ENCODE assay signal across 14 cellular contexts in the genomic region with DNA sequence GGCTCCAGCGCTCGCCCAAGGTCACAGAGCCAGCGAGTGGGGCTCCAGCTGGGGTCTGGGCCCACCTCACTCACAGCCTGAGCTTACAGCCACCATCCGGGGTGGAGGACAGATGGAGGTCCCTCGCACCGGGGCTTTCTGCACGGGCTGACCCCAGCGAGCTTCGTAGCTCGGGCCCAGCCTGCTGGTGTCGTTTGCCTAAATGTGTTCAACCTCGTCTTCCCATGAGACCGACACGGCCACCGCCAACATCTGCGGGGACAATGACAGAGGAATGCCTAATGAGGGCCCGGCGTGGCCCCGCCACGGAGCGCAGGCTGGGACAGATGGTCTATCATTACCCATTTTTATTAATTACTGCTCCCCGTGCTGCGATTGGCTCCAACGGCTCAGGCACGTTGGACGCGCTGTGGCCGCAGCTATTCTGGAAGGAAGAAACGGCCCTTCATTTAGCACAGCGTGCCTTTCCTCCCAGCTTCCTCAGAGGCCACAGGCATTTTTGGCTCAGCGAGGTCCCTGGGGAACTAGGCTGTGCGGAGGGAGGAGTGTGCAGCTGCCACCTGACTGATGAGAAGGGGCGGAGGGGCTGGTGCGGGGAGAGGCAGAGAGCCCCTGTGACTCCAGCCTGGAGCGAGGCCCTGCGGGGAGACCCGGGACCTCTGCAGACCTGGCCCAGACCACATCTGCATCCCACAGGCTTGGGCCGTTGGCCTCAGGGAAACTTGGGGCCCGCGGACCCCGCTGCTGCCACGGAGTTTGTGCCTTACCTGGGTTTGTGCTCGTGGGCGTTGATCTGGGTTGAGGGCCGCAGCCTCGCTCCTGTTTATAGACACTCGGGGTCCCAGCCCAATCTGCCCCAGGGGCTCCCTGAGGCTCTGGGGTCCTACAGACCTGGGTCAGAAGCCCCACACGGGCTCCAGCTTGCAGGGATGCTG. TPM values are rescaled to one million over a fixed set of nuclear protein-coding genes. Genes with fewer than 3 reads are reported as not detected.
DNase-seq lines count a peak whose midpoint lies in the region; ATAC-seq, FAIRE-seq and TF ChIP-seq lines count a peak whose summit lies in the region.
"Had no signal": no experiment of that assay in that cellular context is flagged by ENCODE, and none has a peak within 500 bp of the region (broad histone marks: within the 10 kb centered on the region; RNA-seq: fewer than 3 reads in every experiment).

No MANE protein-coding gene starts in this region.

- H2AFZ ChIP-seq in K562 (ENCODE audit: low read depth, low read length) (peak overlapping the region; percentile 84; the same call in 1 of the 2 replicates), smooth muscle cell (ENCODE audit: low read depth) (no peak overlapping the region)

- H3K9me3 ChIP-seq in BLaER1 (no peaks in the 10 kb centered on the region), K562 (replicated peaks; ENCODE audit: control insufficient read depth, insufficient read depth, low read depth, low read length) (no peaks in the 10 kb centered on the region), right lobe of liver (no peaks in the 10 kb centered on the region), smooth muscle cell (replicated peaks; ENCODE audit: low read depth) (no peaks in the 10 kb centered on the region)

- BruUV-seq in K562 (replicated peaks; lab: Mats Ljungman, UMichigan) (no TSS peak), Calu3 (replicated peaks; lab: Mats Ljungman, UMichigan) (no TSS peak)

- H3F3A ChIP-seq in smooth muscle cell (ENCODE audit: low read depth) = no peaks in the 10 kb centered on the region

- peaks cover 100% of the 10 kb centered on the region for H3K27me3 Mint-ChIP-seq in Calu3 (ENCODE audit: unreplicated experiment)

- no peaks in the 10 kb centered on the region for H3K9me1 ChIP-seq in K562 (ENCODE audit: control insufficient read depth, insufficient read depth, low read length)

- WGBS in K562 (ENCODE audit: insufficient coverage, low coverage, missing lambda C conversion rate) = 60% methylated on average over 30 of the region's 48 CpGs
- WGBS in right lobe of liver (ENCODE audit: insufficient coverage, low coverage, low lambda C conversion rate, missing lambda C conversion rate) = 67% methylated on average over 6 of the region's 48 CpGs
- WGBS in smooth muscle cell (ENCODE audit: low lambda C conversion rate) = 94% methylated on average over 48 of the region's 48 CpGs

- ATAC-seq in K562 (no peak), right lobe of liver (no peak), GM19395 (IDR thresholded peaks at IDR 0.05; ENCODE audit: unreplicated experiment) (no peak), HG03135 (IDR thresholded peaks at IDR 0.05; ENCODE audit: unreplicated experiment) (no peak)
- ATAC-seq: HCT116; naive thymus-derived CD4-positive, alpha-beta T cell; stimulated activated memory B cell treated with anti-CD40 and anti-IgM and Interleukin-4, amounts not matched to agents 10 μg/mL and 1 μg/mL and 100 μg/mL, for 72 hours had no signal

- no peak overlapping the region for H3K27ac Mint-ChIP-seq in Calu3 (ENCODE audit: unreplicated experiment)
- H3K27ac Mint-ChIP-seq: naive thymus-derived CD4-positive, alpha-beta T cell; stimulated activated memory B cell treated with anti-CD40 and anti-IgM and Interleukin-4, amounts not matched to agents 10 μg/mL and 1 μg/mL and 100 μg/mL, for 72 hours had no signal

- DNase-seq in NCI-H1694 treated with DMSO at 0.1 percent for 48 hours (lab: John Stamatoyannopoulos, UW) = peak; percentile 86
- no peak for DNase-seq in K562 (ENCODE audit: extremely low read depth in 1 of 4, low spot score in 3 of 4)
- DNase-seq in right lobe of liver = peak in 2 of 3 donors; percentile 24 to 53
- DNase-seq in smooth muscle cell (lab: John Stamatoyannopoulos, UW; ENCODE audit: unreplicated experiment) = no peak
- DNase-seq in Calu3 = no peak
- DNase-seq: GDM1; Karpas-422; naive thymus-derived CD4-positive, alpha-beta T cell had no signal

- H3K9me3 Mint-ChIP-seq in Calu3 (ENCODE audit: low read depth, unreplicated experiment) = no peaks in the 10 kb centered on the region
- H3K9me3 Mint-ChIP-seq: stimulated activated memory B cell treated with anti-CD40 and anti-IgM and Interleukin-4, amounts not matched to agents 10 μg/mL and 1 μg/mL and 100 μg/mL, for 72 hours had no signal

- CTCF ChIA-PET in K562 (lab: Yijun Ruan, JAX; ENCODE audit: low intra/inter-chr PET ratio) = interaction anchor here (0.5 kb wide), 1 partner anchor 67 kb away, joined by 3 read pairs; no protein-coding TSS in a partner anchor
- CTCF ChIA-PET in Calu3 (lab: Charles Lee) = no interaction called here

- peak overlapping the region; percentile 65 for H3K4me3 ChIP-seq in BLaER1
- no peak overlapping the region for H3K4me3 ChIP-seq in K562
- no peak overlapping the region for H3K4me3 ChIP-seq in right lobe of liver
- no peak overlapping the region for H3K4me3 ChIP-seq in smooth muscle cell

- no peaks in the 10 kb centered on the region for H4K20me1 ChIP-seq in BLaER1
- H4K20me1 ChIP-seq in K562 (replicated peaks; ENCODE audit: control insufficient read depth, insufficient read depth, low read length) = 0 out of 2 replicates have a peak, but pooled peaks cover 7% of the 10 kb centered on the region
- H4K20me1 ChIP-seq in smooth muscle cell (ENCODE audit: low read depth) = no peaks in the 10 kb centered on the region

- POLR2A ChIA-PET in K562 (lab: Yijun Ruan, JAX) = interaction anchor here (0.6 to 1.2 kb wide), 3 partner anchors 15 to 138 kb away, joined by 3 to 5 read pairs (median 4); no protein-coding TSS in a partner anchor

- FAIRE-seq in K562 (lab: Jason Lieb, UNC) = no peak
- FAIRE-seq: endometrium had no signal

- intact Hi-C loops in K562 (cut with micrococcal nuclease) = loop anchor here (10.0 kb wide), 1 partner anchor 58 kb away; no protein-coding TSS in a partner anchor
- intact Hi-C loops in right lobe of liver (cut with DNase I) = no loop called here
- intact Hi-C loops in Calu3 (cut with micrococcal nuclease; ENCODE audit: unreplicated experiment) = no loop called here

- no peak for TF ChIP-seq EP300 in K562 (IDR thresholded peaks at IDR 0.05; ENCODE audit: low read length)

- H3K36me3 Mint-ChIP-seq in Calu3 (ENCODE audit: insufficient read depth, unreplicated experiment) = no peaks in the 10 kb centered on the region
- H3K36me3 Mint-ChIP-seq: naive thymus-derived CD4-positive, alpha-beta T cell; stimulated activated memory B cell treated with anti-CD40 and anti-IgM and Interleukin-4, amounts not matched to agents 10 μg/mL and 1 μg/mL and 100 μg/mL, for 72 hours had no signal

- H3K4me2 ChIP-seq in BLaER1 (peak overlapping the region; percentile 96), K562 (ENCODE audit: insufficient read depth, low read length) (0 out of 2 replicates have a peak overlapping the region, but pooled peaks have one; percentile 14), smooth muscle cell (no peak overlapping the region)

- H3K9ac ChIP-seq in BLaER1 = peak overlapping the region; percentile 82
- peak overlapping the region in 1 of 2 experiments; percentile 83; a peak in 2 of 4 replicates for H3K9ac ChIP-seq in K562 (ENCODE audit: insufficient read depth in 1 of 2, low read depth in 2 of 2, low read length in 2 of 2)
- no peak overlapping the region for H3K9ac ChIP-seq in smooth muscle cell (ENCODE audit: low read depth)

- TF ChIP-seq RAD21 in K562 (CRISPR knock-in tag; conservative IDR thresholded peaks at IDR 0.05 in 1 of 2, IDR thresholded peaks at IDR 0.05 in 1 of 2) = no peak

- no peaks in the 10 kb centered on the region for H3K36me3 ChIP-seq in BLaER1
- no peaks in the 10 kb centered on the region for H3K36me3 ChIP-seq in K562 (ENCODE audit: control insufficient read depth, insufficient read depth, low read length)
- H3K36me3 ChIP-seq in right lobe of liver = no peaks in the 10 kb centered on the region
- H3K36me3 ChIP-seq in smooth muscle cell (ENCODE audit: low read depth) = no peaks in the 10 kb centered on the region

- H3K4me3 Mint-ChIP-seq in Calu3 (ENCODE audit: low read depth, unreplicated experiment) = no peak overlapping the region
- H3K4me3 Mint-ChIP-seq: naive thymus-derived CD4-positive, alpha-beta T cell; stimulated activated memory B cell treated with anti-CD40 and anti-IgM and Interleukin-4, amounts not matched to agents 10 μg/mL and 1 μg/mL and 100 μg/mL, for 72 hours had no signal

- H3K4me1 ChIP-seq in BLaER1 (peaks cover 95% of the 10 kb centered on the region), K562 (replicated peaks in 1 of 2; ENCODE audit: control insufficient read depth in 2 of 2, insufficient read depth in 2 of 2, low read length in 2 of 2) (peaks cover 21 to 61% of the 10 kb centered on the region in 2 experiments; a peak in 4 of 5 replicates), right lobe of liver (no peaks in the 10 kb centered on the region), smooth muscle cell (ENCODE audit: low read depth) (no peaks in the 10 kb centered on the region)

- H3K27me3 ChIP-seq in BLaER1 = no peaks in the 10 kb centered on the region
- H3K27me3 ChIP-seq in K562 (ENCODE audit: control insufficient read depth in 2 of 2, insufficient read depth in 2 of 2, low read length in 2 of 2) = peaks cover 0 to 26% of the 10 kb centered on the region in 2 experiments; a peak in 2 of 5 replicates
- no peaks in the 10 kb centered on the region for H3K27me3 ChIP-seq in right lobe of liver
- H3K27me3 ChIP-seq in smooth muscle cell (ENCODE audit: low read depth) = no peaks in the 10 kb centered on the region

- TF ChIP-seq CTCF in K562 (IDR thresholded peaks at IDR 0.05 in 2 of 3, conservative IDR thresholded peaks at IDR 0.05 in 1 of 3; ENCODE audit: insufficient read depth in 2 of 3, low read depth in 1 of 3, low read length in 3 of 3) (no peak), right lobe of liver (IDR thresholded peaks at IDR 0.05) (no peak), smooth muscle cell (IDR thresholded peaks at IDR 0.05; ENCODE audit: borderline replicate concordance, insufficient read depth, poor library complexity, severe bottlenecking) (no peak), Calu3 (IDR thresholded peaks at IDR 0.05; ENCODE audit: unreplicated experiment) (no peak)

- in situ Hi-C loops in K562 (cut with MboI) = no loop called here

- TF ChIP-seq POLR2A in K562 (conservative IDR thresholded peaks at IDR 0.05) (no peak), right lobe of liver (IDR thresholded peaks at IDR 0.05) (no peak)

- H3K79me2 ChIP-seq in K562 (ENCODE audit: control insufficient read depth, insufficient read depth, low read length) (no peaks in the 10 kb centered on the region), smooth muscle cell (ENCODE audit: low read depth) (no peaks in the 10 kb centered on the region)

- H3K27ac ChIP-seq in BLaER1 (peak overlapping the region; percentile 96), K562 (ENCODE audit: extremely low read depth, low read depth, low read length) (no peak overlapping the region), right lobe of liver (no peak overlapping the region), smooth muscle cell (ENCODE audit: low read depth) (no peak overlapping the region)

- H3K4me1 Mint-ChIP-seq in Calu3 (ENCODE audit: low read depth, unreplicated experiment) = no peaks in the 10 kb centered on the region
- H3K4me1 Mint-ChIP-seq: naive thymus-derived CD4-positive, alpha-beta T cell had no signal

RNA-seq across cellular contexts. Expression of a gene that starts 22.9 kb away (rescaled TPM):
- 0.25 TPM in 1 of 2 replicates, not detected in the other for total RNA-seq in K562 (2011; cell fraction: chromatin; rRNA removed; ENCODE audit: low replicate concordance)
- 0.39 and 0.67 TPM in 2 replicates for total RNA-seq in K562 (2011; cell fraction: nucleolus; rRNA removed)
- 0.07 and 0.31 TPM in 2 replicates for total RNA-seq in K562 (2011; cell fraction: nucleoplasm; rRNA removed)
- total RNA-seq in K562 (2014; rRNA removed) (0.23 and 0.45 TPM in 2 replicates), K562 (2014; rRNA removed; fragmentation: Illumina TruSeq; extraction: Trizol) (0.04 and 0.06 TPM in 2 replicates), K562 (2015; rRNA removed; fragmentation: Illumina TruSeq; extraction: Trizol) (0.08 and 0.18 TPM in 2 replicates), K562 (2021) (0.45 and 0.64 TPM in 2 replicates), right lobe of liver (10 to 100 TPM in 1 of 6 experiments, 1 to 10 TPM in 5; 5.4 to 13.0 (median 7.5) TPM), smooth muscle cell (4.2 and 6.4 TPM in 2 replicates), Calu3 (2022) (0.27 TPM in 1 of 2 replicates, not detected in the other)
- polyA plus RNA-seq in K562 (2011; rRNA removed) (0.13 and 0.41 TPM in 2 replicates), K562 (2014; fragmentation: Illumina TruSeq; extraction: Trizol) (0.06 and 0.28 TPM in 2 replicates), K562 (2014; fragmentation: Nextera tagmentation; extraction: Ambion mirVana) (not detected), K562 (2014; rRNA removed) (0.11 and 0.33 TPM in 2 replicates), smooth muscle cell (4.5 and 6.2 TPM in 2 replicates)
- polyA plus RNA-seq in K562 (2011; cell fraction: cytosol; rRNA removed) = 0.44 and 0.81 TPM in 2 replicates
- polyA plus RNA-seq in K562 (2011; cell fraction: nucleus; rRNA removed) = 0.26 and 0.31 TPM in 2 replicates
- polyA plus RNA-seq in K562 (2012) = 0.35 and 0.39 TPM in 2 replicates
- polyA minus RNA-seq in K562 (2011; rRNA and poly(A)+ RNA removed) = 0.07 and 0.15 TPM in 2 replicates
- polyA minus RNA-seq in K562 (2011; cell fraction: cytosol; rRNA and poly(A)+ RNA removed) = 0.38 and 1.0 TPM in 2 replicates
- polyA minus RNA-seq in K562 (2011; cell fraction: nucleus; rRNA and poly(A)+ RNA removed) = 0.13 and 0.44 TPM in 2 replicates
- polyA plus RNA-seq: naive thymus-derived CD4-positive, alpha-beta T cell had no signal

Comparison
In these comparisons a context has a peak if more than half of its experiments do, and no peak if none do; other contexts are left out.
1. DNase-seq: peak in NCI-H1694 treated with DMSO at 0.1 percent for 48 hours (single experiment) and right lobe of liver (2 of 3); none in K562 (0 of 4), smooth muscle cell (single experiment) and Calu3 (single experiment).